In the genomic region with DNA sequence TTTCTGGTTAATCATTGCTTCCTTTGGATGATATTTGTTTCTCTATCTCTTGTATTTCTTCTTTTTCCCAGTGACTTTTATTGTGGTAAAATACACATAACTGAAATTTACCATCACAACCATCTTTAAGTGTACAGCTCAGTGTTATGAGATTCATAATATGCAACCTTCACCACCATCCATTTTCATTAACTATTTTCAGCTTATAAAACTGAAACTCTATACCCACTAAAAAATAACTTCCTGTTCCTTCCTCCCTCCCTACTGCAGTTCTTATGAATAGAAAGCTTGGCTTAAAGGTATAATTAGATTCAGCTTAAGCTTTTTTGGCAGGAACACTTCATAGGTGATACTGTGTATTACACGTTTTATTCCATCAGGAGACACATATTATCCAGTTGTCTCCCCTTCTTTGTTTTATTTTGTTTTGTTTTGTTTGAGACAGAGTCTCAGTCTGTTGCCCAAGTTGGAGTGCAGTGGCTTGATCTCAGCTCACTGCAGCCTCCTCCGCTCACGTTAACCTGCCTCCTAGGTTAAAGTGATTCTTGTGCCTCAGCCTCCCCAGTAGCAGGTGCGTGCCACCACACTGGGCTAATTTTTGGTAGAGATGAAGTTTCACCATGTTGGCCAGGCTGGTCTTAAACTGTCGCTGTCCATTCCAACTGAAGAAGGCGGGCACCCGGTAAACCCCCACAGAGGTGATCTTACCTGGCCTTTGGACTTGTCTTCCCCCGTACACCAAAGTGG, we compare ENCODE assay signal across 9 cellular contexts. TPM values are rescaled to one million over a fixed set of nuclear protein-coding genes. Genes with fewer than 3 reads are reported as not detected.
DNase-seq lines count a peak whose midpoint lies in the region; ATAC-seq, FAIRE-seq and TF ChIP-seq lines count a peak whose summit lies in the region.
"Had no signal": no experiment of that assay in that cellular context is flagged by ENCODE, and none has a peak within 500 bp of the region (broad histone marks: within the 10 kb centered on the region; RNA-seq: fewer than 3 reads in every experiment).

No MANE protein-coding gene starts in this region.

- H3K4me3 ChIP-seq in uterus (no peak overlapping the region), ovary (no peak overlapping the region)

- 81 to 93% (median 91%) methylated on average over 8 of the region's 8 CpGs for WGBS in ovary, 3 donors

- no peaks in the 10 kb centered on the region for H3K4me1 ChIP-seq in uterus
- H3K4me1 ChIP-seq in ovary (ENCODE audit: insufficient read depth): peaks cover 3% of the 10 kb centered on the region

- TF ChIP-seq POLR2A in GM12891 (IDR thresholded peaks at IDR 0.05; ENCODE audit: low read depth, low read length) (no peak), uterus (IDR thresholded peaks at IDR 0.05) (no peak), ovary (IDR thresholded peaks at IDR 0.05) (no peak)

- DNase-seq in GM12891 (ENCODE audit: insufficient read length, low spot score) (no peak), uterus (no peak), ovary (no peak), cerebellum (ENCODE audit: low spot score) (no peak), SHP77 (lab: John Stamatoyannopoulos, UW) (no peak)
- DNase-seq in T-helper 2 cell treated with Interferon-gamma antibody and Interleukin-4, amounts not matched to agents 5 μg/mL and 100 μg/mL, for 36 hours (ENCODE audit: low spot score): no peak

- intact Hi-C loops in uterus (cut with DNase I; ENCODE audit: low total_unique reads): no loop called here
- intact Hi-C loops in ovary (cut with DNase I): no loop called here

- H3K4me3 Mint-ChIP-seq in T-helper 2 cell treated with Interferon-gamma antibody and Interleukin-4, amounts not matched to agents 5 μg/mL and 100 μg/mL, for 36 hours: peak overlapping the region; percentile 63

- ATAC-seq in GM19395 (IDR thresholded peaks at IDR 0.05; ENCODE audit: unreplicated experiment) (peak; percentile 95), HG03159 (IDR thresholded peaks at IDR 0.05; ENCODE audit: unreplicated experiment) (peak; percentile 88)

- H3K36me3 ChIP-seq in uterus (no peaks in the 10 kb centered on the region), ovary (no peaks in the 10 kb centered on the region)

- peaks cover 28% of the 10 kb centered on the region for H3K4me1 Mint-ChIP-seq in T-helper 2 cell treated with Interferon-gamma antibody and Interleukin-4, amounts not matched to agents 5 μg/mL and 100 μg/mL, for 36 hours (ENCODE audit: low read depth)

- H3K9me3 Mint-ChIP-seq in T-helper 2 cell treated with Interferon-gamma antibody and Interleukin-4, amounts not matched to agents 5 μg/mL and 100 μg/mL, for 36 hours: peaks cover 3% of the 10 kb centered on the region

- H3K27me3 Mint-ChIP-seq in T-helper 2 cell treated with Interferon-gamma antibody and Interleukin-4, amounts not matched to agents 5 μg/mL and 100 μg/mL, for 36 hours (ENCODE audit: low read depth): no peaks in the 10 kb centered on the region

- TF ChIP-seq CTCF in uterus (IDR thresholded peaks at IDR 0.05): no peak
- TF ChIP-seq CTCF in ovary (IDR thresholded peaks at IDR 0.05): no peak

- no peaks in the 10 kb centered on the region for H3K9me3 ChIP-seq in uterus
- H3K9me3 ChIP-seq in ovary: no peaks in the 10 kb centered on the region

- peaks cover 10% of the 10 kb centered on the region for H3K36me3 Mint-ChIP-seq in T-helper 2 cell treated with Interferon-gamma antibody and Interleukin-4, amounts not matched to agents 5 μg/mL and 100 μg/mL, for 36 hours (ENCODE audit: low read depth)

- H3K27ac ChIP-seq in uterus (no peak overlapping the region), ovary (no peak overlapping the region)

- H3K27me3 ChIP-seq in uterus (no peaks in the 10 kb centered on the region), ovary (no peaks in the 10 kb centered on the region)

- peak; percentile 88 for FAIRE-seq in GM12891 (lab: Jason Lieb, UNC)
- FAIRE-seq: H1 had no signal

- peak overlapping the region; percentile 88 for H3K27ac Mint-ChIP-seq in T-helper 2 cell treated with Interferon-gamma antibody and Interleukin-4, amounts not matched to agents 5 μg/mL and 100 μg/mL, for 36 hours

- no peak for TF ChIP-seq EP300 in ovary (IDR thresholded peaks at IDR 0.05)

TF ChIP-seq in GM12891, 5 proteins besides CTCF, POLR2A, EP300 and RAD21:
- TF ChIP-seq TAF1 (IDR thresholded peaks at IDR 0.05; ENCODE audit: low read depth, low read length) (no peak), SPI1 (IDR thresholded peaks at IDR 0.05; ENCODE audit: low read depth, low read length) (peak; percentile 42; the same call in 1 of the 2 replicates)

RNA-seq across cellular contexts. Expression of gene NOPCHAP1, which starts 45.1 kb away (rescaled TPM):
- polyA plus RNA-seq in GM12891 (2012; ENCODE audit: low read depth, missing spikeins): 39.9 TPM
- total RNA-seq in uterus (10 to 100 TPM in 3 of 4 donors, 1 to 10 TPM in 1; 8.6 to 29.4 (median 14.5) TPM), ovary (10 to 100 TPM in 5 of 7 donors, 1 to 10 TPM in 2; 4.5 to 20.2 (median 13.6) TPM), cerebellum (21.1 TPM)
- polyA plus RNA-seq in ovary: 1 to 10 TPM; 5.2 to 6.6 TPM

RNA-seq across cellular contexts. Expression of gene ALDH1L2, which starts 53.0 kb away (rescaled TPM):
- 1.7 TPM for polyA plus RNA-seq in GM12891 (2012; ENCODE audit: low read depth, missing spikeins)
- total RNA-seq in uterus (10 to 100 TPM in 1 of 4 donors, 1 to 10 TPM in 2, under 1 TPM in 1; 0.77 to 21.4 (median 3.0) TPM), ovary (10 to 100 TPM in 1 of 7 donors, 1 to 10 TPM in 3, under 1 TPM in 3; 0.72 to 36.4 (median 1.3) TPM), cerebellum (7.0 TPM)
- polyA plus RNA-seq in ovary: 1 to 10 TPM in 1 of 2 donors, under 1 TPM in 1; 0.38 to 3.7 TPM
